21 cellular contexts compared by ENCODE assay signal in genomic region chr12:32274665-32275064, GRCh38.
DNase-seq lines count a peak whose midpoint lies in the region; ATAC-seq, FAIRE-seq and TF ChIP-seq lines count a peak whose summit lies in the region.
"Had no signal": no experiment of that assay in that cellular context is flagged by ENCODE, and none has a peak within 500 bp of the region (broad histone marks: within the 10 kb centered on the region; RNA-seq: fewer than 3 reads in every experiment).

No MANE protein-coding gene starts in this region.

- H3K4me1 ChIP-seq in A549 (peaks cover 35% of the 10 kb centered on the region), KMS-11 (ENCODE audit: low read depth, poor library complexity, severe bottlenecking) (peaks cover 52% of the 10 kb centered on the region), Panc1 (ENCODE audit: control insufficient read depth, insufficient read depth, low read length) (peaks cover 6% of the 10 kb centered on the region; the same call in 1 of the 2 replicates)

- no peaks in the 10 kb centered on the region for H3K27me3 ChIP-seq in KMS-11 (ENCODE audit: insufficient read depth, low read depth)
- H3K27me3 ChIP-seq in Panc1 (ENCODE audit: control insufficient read depth, insufficient read depth, low read length), result no peaks in the 10 kb centered on the region
- H3K27me3 ChIP-seq: BE2C had no signal

- H2AFZ ChIP-seq in KMS-11 (ENCODE audit: low read depth), result no peak overlapping the region

- POLR2A ChIA-PET in A549 (lab: Yijun Ruan, JAX) (no interaction called here), Panc1 (lab: Charles Lee) (no interaction called here)

- DNase-seq in A549 (ENCODE audit: low read depth in 1 of 2, low spot score in 1 of 2), result no peak
- no peak for DNase-seq in Panc1 (ENCODE audit: low read depth, low spot score)
- DNase-seq in fibroblast of gingiva (ENCODE audit: low read depth), result peak; percentile 41
- DNase-seq in SKM-1 treated with dmso at 0.1 percent for 144 hours (lab: John Stamatoyannopoulos, UW; ENCODE audit: unreplicated experiment), result no peak
- no peak for DNase-seq in T1000 (lab: John Stamatoyannopoulos, UW)
- DNase-seq in activated CD4-positive, alpha-beta T cell treated with anti-CD3 and anti-CD28 coated beads for 4 hours, result no peak
- DNase-seq: 8988T; BE2C; C1 segment of cervical spinal cord; CD4-positive, CD25-positive, alpha-beta regulatory T cell; CD8-positive, alpha-beta memory T cell; COR-L47; DMS 273 treated with DMSO at 0.1 percent for 48 hours; DMS53; GF-D8; GOT3; H7; HFFc6 had no signal

- CTCF ChIA-PET in A549 (lab: Yijun Ruan, JAX) (no interaction called here), Panc1 (lab: Charles Lee) (no interaction called here)

- no peak for TF ChIP-seq POLR2A in A549 (IDR thresholded peaks at IDR 0.05; ENCODE audit: low read length)

- intact Hi-C loops in Panc1 (cut with micrococcal nuclease; ENCODE audit: unreplicated experiment), result no loop called here

- peaks cover 7% of the 10 kb centered on the region; the same call in 1 of the 2 replicates for H3K79me2 ChIP-seq in KMS-11 (ENCODE audit: insufficient read depth, low read depth)

- H3K36me3 ChIP-seq in KMS-11 (ENCODE audit: insufficient read depth) (no peaks in the 10 kb centered on the region), Panc1 (ENCODE audit: control insufficient read depth, insufficient read depth, low read length) (no peaks in the 10 kb centered on the region)
- H3K36me3 ChIP-seq: BE2C had no signal

- H4K20me1 ChIP-seq in KMS-11 (ENCODE audit: insufficient read depth), result no peaks in the 10 kb centered on the region

- H3K4me3 ChIP-seq in A549 (no peak overlapping the region), KMS-11 (IDR thresholded peaks at IDR 0.05; ENCODE audit: insufficient read depth, low read depth, low read length) (no peak overlapping the region), Panc1 (ENCODE audit: low read depth in 2 of 2, low read length in 2 of 2) (no peak overlapping the region)

- TF ChIP-seq CTCF in A549 (IDR thresholded peaks at IDR 0.05) (no peak), KMS-11 (conservative IDR thresholded peaks at IDR 0.05; ENCODE audit: low read depth, low read length) (no peak), Panc1 (IDR thresholded peaks at IDR 0.05) (no peak)

- no peak overlapping the region for H3K9ac ChIP-seq in KMS-11

- 90% methylated on average over 2 of the region's 2 CpGs for WGBS in A549 (ENCODE audit: missing lambda C conversion rate)

- TF ChIP-seq EP300 in A549 (IDR thresholded peaks at IDR 0.05), result no peak

- no peak overlapping the region for H3K4me2 ChIP-seq in A549
- H3K4me2 ChIP-seq in KMS-11, result peak overlapping the region; percentile 87; the same call in 1 of the 2 replicates

- no peak for TF ChIP-seq RAD21 in A549 (conservative IDR thresholded peaks at IDR 0.05 in 1 of 2, IDR thresholded peaks at IDR 0.05 in 1 of 2)

- TSS peak; percentile 22 for BruUV-seq in Panc1 (replicated peaks; lab: Mats Ljungman, UMichigan)

- no peak for ATAC-seq in A549
- no peak for ATAC-seq in Panc1
- ATAC-seq: HCT116 had no signal

- FAIRE-seq in A549 (lab: Jason Lieb, UNC), result no peak
- FAIRE-seq: HTR-8/SVneo had no signal

- H3K9me3 ChIP-seq in A549 (no peaks in the 10 kb centered on the region), Panc1 (ENCODE audit: control insufficient read depth, insufficient read depth, low read depth, low read length) (no peaks in the 10 kb centered on the region)
- H3K9me3 ChIP-seq: BE2C had no signal

- H3K27ac ChIP-seq in A549 (no peak overlapping the region), KMS-11 (no peak overlapping the region; the same call in 1 of the 2 replicates), Panc1 (ENCODE audit: low read length) (no peak overlapping the region)

- in situ Hi-C loops in Panc1 (cut with HindIII; ENCODE audit: low pct_unique_long_range_greater_than_20kb, low sequenced_read_pairs), result no loop called here

TF ChIP-seq in A549, 52 proteins besides CTCF, POLR2A, EP300 and RAD21:
- TF ChIP-seq KDM1A (IDR thresholded peaks at IDR 0.05; ENCODE audit: low read depth) (peak; percentile 57; the same call in 1 of the 2 replicates), EHF (CRISPR knock-in tag; IDR thresholded peaks at IDR 0.05) (no peak), NFE2L2 (conservative IDR thresholded peaks at IDR 0.05; ENCODE audit: low read length) (no peak)
